ENCODE assay signal across 8 cellular contexts in the genomic region with DNA sequence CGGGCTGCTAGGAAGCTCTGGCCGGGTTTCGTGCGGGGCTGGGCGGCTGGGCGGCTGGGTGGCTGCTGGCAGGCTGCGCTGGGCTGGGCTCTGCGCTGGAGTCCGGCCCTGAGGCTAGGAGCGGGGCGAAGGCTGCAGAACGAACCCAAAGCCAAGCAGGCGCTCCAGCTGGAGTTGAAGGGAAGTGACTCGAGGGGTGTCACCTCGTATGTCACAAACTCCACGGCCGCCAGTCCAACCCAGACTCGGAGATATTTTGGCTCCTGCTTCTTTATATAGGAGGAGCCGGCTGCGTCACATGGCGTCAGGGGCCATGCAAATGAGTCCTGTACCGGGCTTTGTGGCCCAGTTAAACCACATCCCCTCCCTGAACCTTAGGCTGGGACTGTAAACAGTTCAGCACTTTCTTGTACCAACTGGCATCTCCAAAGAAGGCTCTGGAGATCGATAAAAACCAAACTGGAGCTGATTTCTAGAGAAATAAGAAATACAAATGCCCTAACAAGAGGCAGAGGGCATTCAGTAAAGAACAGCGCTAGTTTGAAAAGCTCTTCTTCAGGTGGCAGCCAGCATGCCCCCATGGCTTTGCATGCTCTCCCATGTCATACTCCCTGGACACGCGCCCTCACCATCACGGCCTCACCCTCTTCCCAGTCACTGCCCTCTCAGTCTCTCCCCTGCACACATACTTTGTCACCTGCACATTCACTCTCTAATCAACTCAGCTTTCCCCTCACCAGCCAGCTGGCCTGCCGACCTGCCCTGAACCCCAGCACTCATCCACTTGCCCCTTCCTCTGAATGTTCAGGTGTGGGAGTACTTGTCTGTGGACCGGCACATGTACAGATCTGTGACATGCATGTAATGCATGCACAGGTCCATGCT. TPM values are rescaled to one million over a fixed set of nuclear protein-coding genes. Genes with fewer than 3 reads are reported as not detected.
DNase-seq lines count a peak whose midpoint lies in the region; ATAC-seq lines count a peak whose summit lies in the region.

No MANE protein-coding gene starts in this region.

- H3K27me3 Mint-ChIP-seq in memory B cell: no peaks in the 10 kb centered on the region

- ATAC-seq in HG02852 (IDR thresholded peaks at IDR 0.05; ENCODE audit: unreplicated experiment) (peak; percentile 78), memory B cell (ENCODE audit: low read depth) (peak; percentile 57)

- peaks cover 7% of the 10 kb centered on the region for H3K36me3 Mint-ChIP-seq in memory B cell

- H3K27ac Mint-ChIP-seq in memory B cell: peak overlapping the region; percentile 99

- no peaks in the 10 kb centered on the region for H3K9me3 Mint-ChIP-seq in memory B cell

- H3K4me3 Mint-ChIP-seq in memory B cell: peak overlapping the region; percentile 93

- peaks cover 47% of the 10 kb centered on the region for H3K4me1 Mint-ChIP-seq in memory B cell

- peak; percentile 35 for DNase-seq in NCI-H510A (lab: John Stamatoyannopoulos, UW)
- DNase-seq in NCI-H510A treated with DMSO at 0.1 percent for 48 hours (lab: John Stamatoyannopoulos, UW): no peak
- peak; percentile 92 for DNase-seq in NCI-H460 (ENCODE audit: extremely low read depth, low read depth)
- DNase-seq in activated CD8-positive, alpha-beta memory T cell treated with anti-CD3 and anti-CD28 coated beads for 1 hour (ENCODE audit: extremely low read depth in 1 of 2, low read depth in 1 of 2): peak; percentile 73 to 82
- peak; percentile 86 for DNase-seq in effector CD4-positive, alpha-beta T cell
- peak; percentile 82 to 91 for DNase-seq in memory B cell (ENCODE audit: low spot score in 2 of 2)
- DNase-seq in stimulated activated CD8-positive, alpha-beta memory T cell treated with anti-CD3 and anti-CD28 coated beads, Interleukin-12 subunit alpha, Interleukin-12 subunit beta, amount 100 ng/mL, for 24 hours (ENCODE audit: extremely low read depth): peak; percentile 57

RNA-seq across cellular contexts. Expression of a gene that starts 58.5 kb away (rescaled TPM):
- 53.9 and 57.7 TPM in 2 replicates for total RNA-seq in NCI-H460 (2014; rRNA removed; shearing (Covaris generic))
- 43.2 and 45.0 TPM in 2 replicates for polyA plus RNA-seq in NCI-H460 (2014; cell fraction: nucleus; rRNA removed)
